ENCODE assay signal across 1 cellular context in the genomic region with DNA sequence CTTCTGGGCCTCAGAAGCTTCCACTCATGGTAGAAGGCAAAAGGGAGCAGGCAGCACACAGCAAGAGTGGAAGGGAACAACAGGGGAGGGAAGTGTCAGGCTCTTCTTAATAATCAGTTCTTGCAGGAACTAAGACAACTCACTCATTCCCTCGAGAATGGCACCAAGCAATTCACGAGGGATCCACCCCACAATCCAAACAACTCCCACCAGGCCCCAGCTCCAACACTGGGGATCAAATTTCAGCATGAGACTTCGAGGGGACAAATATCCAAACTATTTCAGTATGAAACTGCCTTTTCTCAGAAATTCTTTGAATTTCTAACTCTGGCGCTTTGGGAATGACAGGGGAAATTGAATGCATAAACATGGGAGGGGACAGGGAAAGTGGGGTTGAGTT.
TF ChIP-seq lines count a peak whose summit lies in the region.

No MANE protein-coding gene starts in this region.

TF ChIP-seq in H1, 55 proteins besides CTCF, POLR2A, EP300 and RAD21:
- TF ChIP-seq FOSL1 (IDR thresholded peaks at IDR 0.05; ENCODE audit: insufficient read depth, low read depth, low read length) (no peak), SP2 (IDR thresholded peaks at IDR 0.05; ENCODE audit: low read length) (no peak), CBX8 (IDR thresholded peaks at IDR 0.05; ENCODE audit: borderline replicate concordance, low read depth, low read length) (no peak)
